Comparison of ENCODE assay signal across 8 cellular contexts in genomic region chr12:3777206-3777809, GRCh38. TPM values are rescaled to one million over a fixed set of nuclear protein-coding genes. Genes with fewer than 3 reads are reported as not detected.
DNase-seq lines count a peak whose midpoint lies in the region; ATAC-seq and TF ChIP-seq lines count a peak whose summit lies in the region.
"Had no signal": no experiment of that assay in that cellular context is flagged by ENCODE, and none has a peak within 500 bp of the region (broad histone marks: within the 10 kb centered on the region; RNA-seq: fewer than 3 reads in every experiment).

No MANE protein-coding gene starts in this region.

- H3K4me1 ChIP-seq in KMS-11 (ENCODE audit: low read depth, poor library complexity, severe bottlenecking) (no peaks in the 10 kb centered on the region), esophagus muscularis mucosa (peaks cover 0 to under 1% (median 0%) of the 10 kb centered on the region in 4 donors)

- H3K79me2 ChIP-seq in KMS-11 (ENCODE audit: insufficient read depth, low read depth): no peaks in the 10 kb centered on the region

- DNase-seq in EH (ENCODE audit: low read depth): peak; percentile 59
- DNase-seq in RPMI7951 (ENCODE audit: low read depth): peak; percentile 50
- DNase-seq in esophagus muscularis mucosa (ENCODE audit: extremely low spot score): no peak
- DNase-seq in activated CD8-positive, alpha-beta memory T cell treated with anti-CD3 and anti-CD28 coated beads, Interleukin-2, amount 10 ng/mL, durations not matched to agents 7 days and 5 days: no peak
- DNase-seq: activated B cell treated with CpG ODN at 0.5 μM for 24 hours had no signal

- H3K9me3 ChIP-seq in esophagus muscularis mucosa: no peaks in the 10 kb centered on the region

- ATAC-seq in HG02763 (IDR thresholded peaks at IDR 0.05; ENCODE audit: unreplicated experiment): no peak
- ATAC-seq in activated CD8-positive, alpha-beta memory T cell treated with anti-CD3 and anti-CD28 coated beads, Interleukin-2, amount 10 ng/mL, durations not matched to agents 7 days and 5 days: no peak

- H3K27ac ChIP-seq in KMS-11: no peak overlapping the region
- no peak overlapping the region for H3K27ac ChIP-seq in esophagus muscularis mucosa (replicated peaks in 1 of 4)

- TF ChIP-seq POLR2A in esophagus muscularis mucosa (IDR thresholded peaks at IDR 0.05; ENCODE audit: low read depth): no peak

- no peak overlapping the region for H2AFZ ChIP-seq in KMS-11 (ENCODE audit: low read depth)

- H3K27me3 ChIP-seq in KMS-11 (ENCODE audit: insufficient read depth, low read depth) (no peaks in the 10 kb centered on the region), esophagus muscularis mucosa (no peaks in the 10 kb centered on the region)

- no peak overlapping the region for H3K27ac Mint-ChIP-seq in nephron
- H3K27ac Mint-ChIP-seq in activated CD8-positive, alpha-beta memory T cell treated with anti-CD3 and anti-CD28 coated beads, Interleukin-2, amount 10 ng/mL, durations not matched to agents 7 days and 5 days: no peak overlapping the region
- H3K27ac Mint-ChIP-seq: activated B cell treated with CpG ODN at 0.5 μM for 24 hours had no signal

- H3K4me1 Mint-ChIP-seq in nephron: no peaks in the 10 kb centered on the region
- H3K4me1 Mint-ChIP-seq in activated CD8-positive, alpha-beta memory T cell treated with anti-CD3 and anti-CD28 coated beads, Interleukin-2, amount 10 ng/mL, durations not matched to agents 7 days and 5 days: peaks cover 4% of the 10 kb centered on the region
- H3K4me1 Mint-ChIP-seq: activated B cell treated with CpG ODN at 0.5 μM for 24 hours had no signal

- no peak overlapping the region for H3K9ac ChIP-seq in KMS-11

- no peaks in the 10 kb centered on the region for H3K36me3 ChIP-seq in KMS-11 (ENCODE audit: insufficient read depth)
- H3K36me3 ChIP-seq in esophagus muscularis mucosa: no peaks in the 10 kb centered on the region

- H3K36me3 Mint-ChIP-seq in nephron (ENCODE audit: low read depth): no peaks in the 10 kb centered on the region
- peaks cover 1% of the 10 kb centered on the region for H3K36me3 Mint-ChIP-seq in activated CD8-positive, alpha-beta memory T cell treated with anti-CD3 and anti-CD28 coated beads, Interleukin-2, amount 10 ng/mL, durations not matched to agents 7 days and 5 days

- H3K4me2 ChIP-seq in KMS-11: no peak overlapping the region

- no peak overlapping the region for H3K4me3 ChIP-seq in KMS-11 (IDR thresholded peaks at IDR 0.05; ENCODE audit: insufficient read depth, low read depth, low read length)
- no peak overlapping the region for H3K4me3 ChIP-seq in esophagus muscularis mucosa

- no peaks in the 10 kb centered on the region for H4K20me1 ChIP-seq in KMS-11 (ENCODE audit: insufficient read depth)

- no peaks in the 10 kb centered on the region for H3K9me3 Mint-ChIP-seq in nephron
- no peaks in the 10 kb centered on the region for H3K9me3 Mint-ChIP-seq in activated CD8-positive, alpha-beta memory T cell treated with anti-CD3 and anti-CD28 coated beads, Interleukin-2, amount 10 ng/mL, durations not matched to agents 7 days and 5 days (ENCODE audit: low read depth)
- H3K9me3 Mint-ChIP-seq: activated B cell treated with CpG ODN at 0.5 μM for 24 hours had no signal

- no peak overlapping the region for H3K4me3 Mint-ChIP-seq in nephron
- H3K4me3 Mint-ChIP-seq in activated CD8-positive, alpha-beta memory T cell treated with anti-CD3 and anti-CD28 coated beads, Interleukin-2, amount 10 ng/mL, durations not matched to agents 7 days and 5 days: no peak overlapping the region
- H3K4me3 Mint-ChIP-seq: activated B cell treated with CpG ODN at 0.5 μM for 24 hours had no signal

- CTCF ChIA-PET in activated CD8-positive, alpha-beta memory T cell treated with anti-CD3 and anti-CD28 coated beads, Interleukin-2, amount 10 ng/mL, durations not matched to agents 7 days and 5 days (lab: Charles Lee): interaction anchor here (0.8 to 2.1 kb wide), 10 partner anchors 23 to 502 kb away, joined by 3 to 23 read pairs (median 4); no protein-coding TSS in a partner anchor

- no peaks in the 10 kb centered on the region for H3K27me3 Mint-ChIP-seq in nephron (ENCODE audit: low read depth)
- no peaks in the 10 kb centered on the region for H3K27me3 Mint-ChIP-seq in activated CD8-positive, alpha-beta memory T cell treated with anti-CD3 and anti-CD28 coated beads, Interleukin-2, amount 10 ng/mL, durations not matched to agents 7 days and 5 days
- H3K27me3 Mint-ChIP-seq: activated B cell treated with CpG ODN at 0.5 μM for 24 hours had no signal

- WGBS in esophagus muscularis mucosa: 57% methylated on average over 3 of the region's 3 CpGs

- intact Hi-C loops in esophagus muscularis mucosa (cut with DNase I): no loop called here

- TF ChIP-seq EP300 in esophagus muscularis mucosa (IDR thresholded peaks at IDR 0.05): no peak

- TF ChIP-seq CTCF in KMS-11 (conservative IDR thresholded peaks at IDR 0.05; ENCODE audit: low read depth, low read length) (peak; percentile 72), esophagus muscularis mucosa (IDR thresholded peaks at IDR 0.05) (peak; percentile 56 to 61 (median 57)), nephron (IDR thresholded peaks at IDR 0.05; ENCODE audit: unreplicated experiment in 3 of 3) (peak; percentile 65 to 74 (median 66))

RNA-seq across cellular contexts. Expression of gene CRACR2A, which starts 24.4 kb away (rescaled TPM):
- total RNA-seq in RPMI7951 (2014; rRNA removed; shearing (Covaris generic)): 12.4 and 17.9 TPM in 2 replicates
- 1 to 10 TPM; 1.1 to 3.3 (median 2.8) TPM for total RNA-seq in esophagus muscularis mucosa
- total RNA-seq in activated CD8-positive, alpha-beta memory T cell treated with anti-CD3 and anti-CD28 coated beads, Interleukin-2, amount 10 ng/mL, durations not matched to agents 7 days and 5 days: 10 to 100 TPM; 36.5 to 52.0 TPM

Comparison
In these comparisons a context has a peak if more than half of its experiments do, and no peak if none do; other contexts are left out.
1. DNase-seq: peak in EH (single experiment) and RPMI7951 (single experiment); none in esophagus muscularis mucosa (single experiment) and activated CD8-positive, alpha-beta memory T cell treated with anti-CD3 and anti-CD28 coated beads, Interleukin-2, amount 10 ng/mL, durations not matched to agents 7 days and 5 days (single experiment).
2. Peak in every context shown above with its lines, with median percentiles within 50 percentile points of each other: CTCF ChIP-seq.